20 cellular contexts compared by ENCODE assay signal in genomic region chr6:44284119-44284518, GRCh38. TPM values are rescaled to one million over a fixed set of nuclear protein-coding genes. Genes with fewer than 3 reads are reported as not detected.
DNase-seq lines count a peak whose midpoint lies in the region; ATAC-seq and TF ChIP-seq lines count a peak whose summit lies in the region.
"Had no signal": no experiment of that assay in that cellular context is flagged by ENCODE, and none has a peak within 500 bp of the region (broad histone marks: within the 10 kb centered on the region; RNA-seq: fewer than 3 reads in every experiment).

No MANE protein-coding gene starts in this region.

- peaks cover 3% of the 10 kb centered on the region for H3K9me3 Mint-ChIP-seq in neural progenitor cell
- no peaks in the 10 kb centered on the region for H3K9me3 Mint-ChIP-seq in activated CD4-positive, alpha-beta T cell treated with anti-CD3 and anti-CD28 coated beads, Interleukin-2, amount 10 ng/mL, durations not matched to agents 7 days and 5 days
- H3K9me3 Mint-ChIP-seq in CD8-positive, alpha-beta T cell: no peaks in the 10 kb centered on the region

- H3K79me2 ChIP-seq in neural progenitor cell (ENCODE audit: low read depth): no peaks in the 10 kb centered on the region

- H2AFZ ChIP-seq in neural progenitor cell (replicated peaks): no peak overlapping the region
- H2AFZ ChIP-seq: PC-9 had no signal

- TF ChIP-seq CTCF in neural progenitor cell (IDR thresholded peaks at IDR 0.05): no peak
- no peak for TF ChIP-seq CTCF in CD8-positive, alpha-beta T cell (IDR thresholded peaks at IDR 0.05)
- no peak for TF ChIP-seq CTCF in RWPE1 (conservative IDR thresholded peaks at IDR 0.05; ENCODE audit: low read depth)

- H3K27ac Mint-ChIP-seq in neural progenitor cell: peak overlapping the region; percentile 2
- no peak overlapping the region for H3K27ac Mint-ChIP-seq in activated CD4-positive, alpha-beta T cell treated with anti-CD3 and anti-CD28 coated beads, Interleukin-2, amount 10 ng/mL, durations not matched to agents 7 days and 5 days
- no peak overlapping the region for H3K27ac Mint-ChIP-seq in CD8-positive, alpha-beta T cell

- no peaks in the 10 kb centered on the region for H3F3A ChIP-seq in neural progenitor cell (ENCODE audit: low read depth)

- no peaks in the 10 kb centered on the region for H3K4me1 ChIP-seq in neural progenitor cell
- H3K4me1 ChIP-seq in CD8-positive, alpha-beta T cell (ENCODE audit: insufficient read depth, low read length): no peaks in the 10 kb centered on the region
- H3K4me1 ChIP-seq: Caco-2 had no signal

- ATAC-seq in CD8-positive, alpha-beta T cell: no peak

- peaks cover 4% of the 10 kb centered on the region for H3K4me1 Mint-ChIP-seq in neural progenitor cell
- H3K4me1 Mint-ChIP-seq in activated CD4-positive, alpha-beta T cell treated with anti-CD3 and anti-CD28 coated beads, Interleukin-2, amount 10 ng/mL, durations not matched to agents 7 days and 5 days: no peaks in the 10 kb centered on the region
- no peaks in the 10 kb centered on the region for H3K4me1 Mint-ChIP-seq in CD8-positive, alpha-beta T cell (ENCODE audit: low read depth)

- H3K27ac ChIP-seq in neural progenitor cell: no peak overlapping the region
- no peak overlapping the region for H3K27ac ChIP-seq in CD8-positive, alpha-beta T cell (ENCODE audit: low read depth, low read length)
- H3K27ac ChIP-seq in RWPE1: no peak overlapping the region
- H3K27ac ChIP-seq: PC-9 had no signal

- H3K27me3 ChIP-seq in neural progenitor cell: peaks cover 60% of the 10 kb centered on the region
- H3K27me3 ChIP-seq in CD8-positive, alpha-beta T cell (ENCODE audit: insufficient read depth, low read length): peaks cover 3% of the 10 kb centered on the region

- H3K4me3 ChIP-seq in neural progenitor cell: no peak overlapping the region
- no peak overlapping the region for H3K4me3 ChIP-seq in CD8-positive, alpha-beta T cell (ENCODE audit: low read depth, low read length)
- H3K4me3 ChIP-seq: MG63, PC-9 had no signal

- POLR2A ChIA-PET in activated CD4-positive, alpha-beta T cell treated with anti-CD3 and anti-CD28 coated beads, Interleukin-2, amount 10 ng/mL, durations not matched to agents 7 days and 5 days (lab: Charles Lee): no interaction called here
- POLR2A ChIA-PET in CD8-positive, alpha-beta T cell (lab: Charles Lee): interaction anchor here (0.7 kb wide), 1 partner anchor 10 kb away, joined by 3 read pairs; no protein-coding TSS in a partner anchor
- POLR2A ChIA-PET in RWPE1 (lab: Yijun Ruan, JAX; ENCODE audit: low non-redundant PET): no interaction called here

- H3K9ac ChIP-seq in neural progenitor cell: no peak overlapping the region
- H3K9ac ChIP-seq: SK-N-SH had no signal

- peaks cover 10% of the 10 kb centered on the region for H4K20me1 ChIP-seq in neural progenitor cell (ENCODE audit: low read depth)

- in situ Hi-C loops in G401 (cut with HindIII; ENCODE audit: low sequenced_read_pairs): no loop called here

- CTCF ChIA-PET in activated CD4-positive, alpha-beta T cell treated with anti-CD3 and anti-CD28 coated beads, Interleukin-2, amount 10 ng/mL, durations not matched to agents 7 days and 5 days (lab: Charles Lee): interaction anchor here (0.9 to 2.3 kb wide), 4 partner anchors 16 to 72 kb away, joined by 3 to 7 read pairs (median 3); no protein-coding TSS in a partner anchor
- CTCF ChIA-PET in CD8-positive, alpha-beta T cell (lab: Charles Lee): interaction anchor here (0.8 to 1.1 kb wide), 2 partner anchors 17 to 28 kb away, joined by 3 read pairs; partner anchors contain the start of gene SLC35B2
- CTCF ChIA-PET in RWPE1 (lab: Yijun Ruan, JAX): interaction anchor here (0.6 kb wide), 3 partner anchors 54 to 1205 kb away, joined by 3 to 5 read pairs (median 3); no protein-coding TSS in a partner anchor

- H3K4me2 ChIP-seq in neural progenitor cell: no peak overlapping the region
- H3K4me2 ChIP-seq: PC-9, SK-N-SH had no signal

- H3K4me3 Mint-ChIP-seq in neural progenitor cell: no peak overlapping the region
- no peak overlapping the region for H3K4me3 Mint-ChIP-seq in activated CD4-positive, alpha-beta T cell treated with anti-CD3 and anti-CD28 coated beads, Interleukin-2, amount 10 ng/mL, durations not matched to agents 7 days and 5 days
- no peak overlapping the region for H3K4me3 Mint-ChIP-seq in CD8-positive, alpha-beta T cell

- no peaks in the 10 kb centered on the region for H3K36me3 Mint-ChIP-seq in neural progenitor cell
- H3K36me3 Mint-ChIP-seq in activated CD4-positive, alpha-beta T cell treated with anti-CD3 and anti-CD28 coated beads, Interleukin-2, amount 10 ng/mL, durations not matched to agents 7 days and 5 days (ENCODE audit: low read depth): no peaks in the 10 kb centered on the region
- no peaks in the 10 kb centered on the region for H3K36me3 Mint-ChIP-seq in CD8-positive, alpha-beta T cell

- H3K27me3 Mint-ChIP-seq in neural progenitor cell (ENCODE audit: insufficient read depth, low read depth): peaks cover 36% of the 10 kb centered on the region
- H3K27me3 Mint-ChIP-seq in activated CD4-positive, alpha-beta T cell treated with anti-CD3 and anti-CD28 coated beads, Interleukin-2, amount 10 ng/mL, durations not matched to agents 7 days and 5 days: peaks cover 34% of the 10 kb centered on the region
- H3K27me3 Mint-ChIP-seq in CD8-positive, alpha-beta T cell (ENCODE audit: low read depth): peaks cover 56% of the 10 kb centered on the region

- DNase-seq in G401 (ENCODE audit: low spot score) (peak; percentile 99), MV-4-11 (lab: John Stamatoyannopoulos, UW) (peak; percentile 25), cerebellar cortex (ENCODE audit: low spot score) (peak; percentile 99), neural progenitor cell (ENCODE audit: low spot score) (no peak), GDM1 (lab: John Stamatoyannopoulos, UW) (no peak), RWPE1 (ENCODE audit: low spot score) (no peak)
- no peak for DNase-seq in activated CD4-positive, alpha-beta T cell treated with anti-CD3 and anti-CD28 coated beads, Interleukin-2, amount 10 ng/mL, durations not matched to agents 7 days and 5 days
- DNase-seq in CD8-positive, alpha-beta T cell: no peak
- DNase-seq: Caco-2; H7; IMR-90; Karpas-422; MG63; NCI-H187; NCI-H226; NCI-H526; NK-92 treated with Interleukin-12 subunit alpha and Interleukin-12 subunit beta, amount 100 ng/mL, for 24 hours; PC-9; SK-N-SH had no signal

- intact Hi-C loops in CD8-positive, alpha-beta T cell (cut with DNase I, micrococcal nuclease): no loop called here

- H3K36me3 ChIP-seq in neural progenitor cell: no peaks in the 10 kb centered on the region
- no peaks in the 10 kb centered on the region for H3K36me3 ChIP-seq in CD8-positive, alpha-beta T cell (ENCODE audit: insufficient read depth, low read length)
- H3K36me3 ChIP-seq: MG63 had no signal

- no peaks in the 10 kb centered on the region for H3K9me3 ChIP-seq in neural progenitor cell (ENCODE audit: low read depth)
- no peaks in the 10 kb centered on the region for H3K9me3 ChIP-seq in CD8-positive, alpha-beta T cell (ENCODE audit: low read length)
- H3K9me3 ChIP-seq: Caco-2, MG63, SK-N-SH had no signal

RNA-seq across cellular contexts. Expression of gene TMEM151B, which starts 13.9 kb away (rescaled TPM):
- 14.3 and 14.6 TPM in 2 replicates for total RNA-seq in G401 (2014; rRNA removed; shearing (Covaris generic))
- 0.13 and 1.4 TPM in 2 replicates for total RNA-seq in neural progenitor cell (ENCODE audit: low replicate concordance)
- not detected for total RNA-seq in activated CD4-positive, alpha-beta T cell treated with anti-CD3 and anti-CD28 coated beads, Interleukin-2, amount 10 ng/mL, durations not matched to agents 7 days and 5 days
- total RNA-seq in CD8-positive, alpha-beta T cell: not detected
- total RNA-seq: Caco-2, HT-29, IMR-90, PC-9 had no signal

RNA-seq across cellular contexts. Expression of gene NFKBIE, which starts 18.8 kb away (rescaled TPM):
- 27.7 and 58.6 TPM in 2 replicates for total RNA-seq in G401 (2014; rRNA removed; shearing (Covaris generic))
- total RNA-seq in neural progenitor cell (ENCODE audit: low replicate concordance): 5.1 and 15.5 TPM in 2 replicates
- total RNA-seq in activated CD4-positive, alpha-beta T cell treated with anti-CD3 and anti-CD28 coated beads, Interleukin-2, amount 10 ng/mL, durations not matched to agents 7 days and 5 days: 10 to 100 TPM; 14.7 to 15.3 TPM
- 10 to 100 TPM; 44.5 to 45.8 TPM for total RNA-seq in CD8-positive, alpha-beta T cell

RNA-seq across cellular contexts. Expression of gene SLC35B2, which starts 26.8 kb away (rescaled TPM):
- 73.4 and 80.4 TPM in 2 replicates for total RNA-seq in G401 (2014; rRNA removed; shearing (Covaris generic))
- total RNA-seq in neural progenitor cell (ENCODE audit: low replicate concordance): 33.9 and 47.0 TPM in 2 replicates
- total RNA-seq in activated CD4-positive, alpha-beta T cell treated with anti-CD3 and anti-CD28 coated beads, Interleukin-2, amount 10 ng/mL, durations not matched to agents 7 days and 5 days: 10 to 100 TPM; 29.5 to 30.1 TPM
- total RNA-seq in CD8-positive, alpha-beta T cell: 1 to 10 TPM; 6.3 to 6.4 TPM

RNA-seq across cellular contexts. Expression of gene AARS2, which starts 29.0 kb away (rescaled TPM):
- total RNA-seq in G401 (2014; rRNA removed; shearing (Covaris generic)): 33.8 and 41.5 TPM in 2 replicates
- 16.1 and 29.3 TPM in 2 replicates for total RNA-seq in neural progenitor cell (ENCODE audit: low replicate concordance)
- total RNA-seq in activated CD4-positive, alpha-beta T cell treated with anti-CD3 and anti-CD28 coated beads, Interleukin-2, amount 10 ng/mL, durations not matched to agents 7 days and 5 days: 10 to 100 TPM; 16.8 to 19.6 TPM
- 10 to 100 TPM; 13.5 to 14.7 TPM for total RNA-seq in CD8-positive, alpha-beta T cell

RNA-seq across cellular contexts. Expression of gene HSP90AB1, which starts 37.2 kb away (rescaled TPM):
- total RNA-seq in G401 (2014; rRNA removed; shearing (Covaris generic)): 1,050 and 1,370 TPM in 2 replicates
- total RNA-seq in neural progenitor cell (ENCODE audit: low replicate concordance): 1,851 and 2,068 TPM in 2 replicates
- 100 to 1,000 TPM; 522 to 571 TPM for total RNA-seq in activated CD4-positive, alpha-beta T cell treated with anti-CD3 and anti-CD28 coated beads, Interleukin-2, amount 10 ng/mL, durations not matched to agents 7 days and 5 days
- 100 to 1,000 TPM; 561 to 585 TPM for total RNA-seq in CD8-positive, alpha-beta T cell

Comparison
In these comparisons a context has a peak if more than half of its experiments do, and no peak if none do; other contexts are left out.
1. DNase-seq: peak in G401 (single experiment), MV-4-11 (single experiment) and cerebellar cortex (single experiment); none in neural progenitor cell (single experiment), activated CD4-positive, alpha-beta T cell treated with anti-CD3 and anti-CD28 coated beads, Interleukin-2, amount 10 ng/mL, durations not matched to agents 7 days and 5 days (single experiment), GDM1 (single experiment), CD8-positive, alpha-beta T cell (0 of 7) and RWPE1 (single experiment).